In the genomic region with DNA sequence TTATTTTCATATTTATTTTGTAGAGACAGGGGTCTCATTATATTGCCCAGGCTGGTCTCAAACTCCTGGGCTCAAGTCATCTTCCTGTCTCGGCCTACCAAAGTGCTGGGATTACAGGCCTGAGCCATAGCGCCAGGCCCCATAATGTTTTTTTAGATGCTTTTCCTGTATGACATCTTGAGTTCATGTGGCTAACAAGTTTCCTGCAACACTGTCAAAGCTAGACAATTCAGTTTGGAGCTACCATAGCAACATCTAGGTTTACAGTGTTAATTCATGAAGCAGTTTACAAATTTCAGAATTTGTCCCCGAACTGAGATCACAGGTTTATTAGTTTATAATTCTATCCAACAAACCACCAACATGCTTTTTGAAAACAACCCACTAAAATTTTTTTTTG, we compare ENCODE assay signal across 22 cellular contexts. TPM values are rescaled to one million over a fixed set of nuclear protein-coding genes. Genes with fewer than 3 reads are reported as not detected.
"Had no signal": no experiment of that assay in that cellular context is flagged by ENCODE, and none has a peak within 500 bp of the region (broad histone marks: within the 10 kb centered on the region; RNA-seq: fewer than 3 reads in every experiment).

No MANE protein-coding gene starts in this region.

- H3K9me3 ChIP-seq: esophagus muscularis mucosa, prostate gland, right atrium auricular region, tibial nerve, vagina had no signal

- DNase-seq: activated CD4-positive, alpha-beta T cell treated with anti-CD3 and anti-CD28 coated beads, Interleukin-2, amount 10 ng/mL, durations not matched to agents 24 days and 14 days; activated CD8-positive, alpha-beta T cell treated with anti-CD3 and anti-CD28 coated beads, Interleukin-2, amount 10 ng/mL, durations not matched to agents 7 days and 5 days; activated naive CD4-positive, alpha-beta T cell treated with anti-CD3 and anti-CD28 coated beads, Interleukin-2, amount 10 ng/mL, durations not matched to agents 7 days and 5 days; activated naive CD8-positive, alpha-beta T cell treated with anti-CD3 and anti-CD28 coated beads, Interleukin-2, amount 50 U/mL, for 24 hours; activated T-cell treated with anti-CD3 and anti-CD28 coated beads, Interleukin-2, amount 50 U/mL, for 24 hours; anterior cingulate cortex; central memory CD4-positive, alpha-beta T cell; naive thymus-derived CD4-positive, alpha-beta T cell; stimulated activated CD4-positive, alpha-beta T cell treated with anti-CD3 and anti-CD28 coated beads, Interleukin-2, amount 100 ng/mL, for 24 hours; stimulated activated naive CD8-positive, alpha-beta T cell treated with anti-CD3 and anti-CD28 coated beads, Interleukin-15, Interleukin-2, amounts not matched to agents 100 U/mL and 50 U/mL, for 24 hours; substantia nigra; T-helper 1 cell; T-helper 9 cell had no signal

- H3K36me3 Mint-ChIP-seq: activated naive CD4-positive, alpha-beta T cell treated with anti-CD3 and anti-CD28 coated beads, Interleukin-2, amount 10 ng/mL, durations not matched to agents 7 days and 5 days; naive thymus-derived CD4-positive, alpha-beta T cell had no signal

- H3K27me3 Mint-ChIP-seq: activated CD4-positive, alpha-beta T cell treated with anti-CD3 and anti-CD28 coated beads, Interleukin-2, amount 10 ng/mL, durations not matched to agents 24 days and 14 days; activated naive CD4-positive, alpha-beta T cell treated with anti-CD3 and anti-CD28 coated beads, Interleukin-2, amount 10 ng/mL, durations not matched to agents 7 days and 5 days; activated naive CD8-positive, alpha-beta T cell treated with anti-CD3 and anti-CD28 coated beads, Interleukin-2, amount 50 U/mL, for 24 hours; naive thymus-derived CD4-positive, alpha-beta T cell had no signal

- H3K27ac Mint-ChIP-seq: activated CD4-positive, alpha-beta T cell treated with anti-CD3 and anti-CD28 coated beads, Interleukin-2, amount 10 ng/mL, durations not matched to agents 24 days and 14 days; activated CD8-positive, alpha-beta T cell treated with anti-CD3 and anti-CD28 coated beads, Interleukin-2, amount 10 ng/mL, durations not matched to agents 7 days and 5 days; activated naive CD4-positive, alpha-beta T cell treated with anti-CD3 and anti-CD28 coated beads, Interleukin-2, amount 10 ng/mL, durations not matched to agents 7 days and 5 days; activated naive CD8-positive, alpha-beta T cell treated with anti-CD3 and anti-CD28 coated beads, Interleukin-2, amount 50 U/mL, for 24 hours; activated T-cell treated with anti-CD3 and anti-CD28 coated beads, Interleukin-2, amount 50 U/mL, for 24 hours; activated T-helper 2 cell treated with anti-CD3 and anti-CD28 coated beads, Interferon-gamma antibody, Interleukin-2, Interleukin-4, amounts not matched to agents 10 μg/mL and 5 μg/mL and 100 μg/mL, durations not matched to agents 14 hours and 24 hours and 36 hours; naive thymus-derived CD4-positive, alpha-beta T cell had no signal

- H3K36me3 ChIP-seq: brain microvascular endothelial cell, esophagus muscularis mucosa, prostate gland, right atrium auricular region, tibial nerve, vagina had no signal

- H3K27me3 ChIP-seq: brain microvascular endothelial cell, right atrium auricular region, tibial nerve, vagina had no signal

- H3K4me1 ChIP-seq: esophagus muscularis mucosa, prostate gland, right atrium auricular region, tibial nerve, vagina had no signal

- H3K27ac ChIP-seq: brain microvascular endothelial cell, esophagus muscularis mucosa, prostate gland, right atrium auricular region, tibial nerve, vagina had no signal

- H3K4me1 Mint-ChIP-seq: activated CD4-positive, alpha-beta T cell treated with anti-CD3 and anti-CD28 coated beads, Interleukin-2, amount 10 ng/mL, durations not matched to agents 24 days and 14 days; activated naive CD4-positive, alpha-beta T cell treated with anti-CD3 and anti-CD28 coated beads, Interleukin-2, amount 10 ng/mL, durations not matched to agents 7 days and 5 days; activated naive CD8-positive, alpha-beta T cell treated with anti-CD3 and anti-CD28 coated beads, Interleukin-2, amount 50 U/mL, for 24 hours; naive thymus-derived CD4-positive, alpha-beta T cell had no signal

- H3K9me3 Mint-ChIP-seq: activated CD4-positive, alpha-beta T cell treated with anti-CD3 and anti-CD28 coated beads, Interleukin-2, amount 10 ng/mL, durations not matched to agents 24 days and 14 days; activated naive CD8-positive, alpha-beta T cell treated with anti-CD3 and anti-CD28 coated beads, Interleukin-2, amount 50 U/mL, for 24 hours; activated T-cell treated with anti-CD3 and anti-CD28 coated beads, Interleukin-2, amount 50 U/mL, for 24 hours; activated T-helper 2 cell treated with anti-CD3 and anti-CD28 coated beads, Interferon-gamma antibody, Interleukin-2, Interleukin-4, amounts not matched to agents 10 μg/mL and 5 μg/mL and 100 μg/mL, durations not matched to agents 14 hours and 24 hours and 36 hours had no signal

- ATAC-seq: activated CD8-positive, alpha-beta T cell treated with anti-CD3 and anti-CD28 coated beads, Interleukin-2, amount 10 ng/mL, durations not matched to agents 7 days and 5 days; activated naive CD8-positive, alpha-beta T cell treated with anti-CD3 and anti-CD28 coated beads, Interleukin-2, amount 50 U/mL, for 24 hours; naive thymus-derived CD4-positive, alpha-beta T cell; stimulated activated naive CD8-positive, alpha-beta T cell treated with anti-CD3 and anti-CD28 coated beads, Interleukin-15, Interleukin-2, amounts not matched to agents 100 U/mL and 50 U/mL, for 24 hours had no signal

- H3K4me3 Mint-ChIP-seq: activated CD4-positive, alpha-beta T cell treated with anti-CD3 and anti-CD28 coated beads, Interleukin-2, amount 10 ng/mL, durations not matched to agents 24 days and 14 days; activated CD8-positive, alpha-beta T cell treated with anti-CD3 and anti-CD28 coated beads, Interleukin-2, amount 10 ng/mL, durations not matched to agents 7 days and 5 days; activated naive CD4-positive, alpha-beta T cell treated with anti-CD3 and anti-CD28 coated beads, Interleukin-2, amount 10 ng/mL, durations not matched to agents 7 days and 5 days; activated naive CD8-positive, alpha-beta T cell treated with anti-CD3 and anti-CD28 coated beads, Interleukin-2, amount 50 U/mL, for 24 hours; activated T-cell treated with anti-CD3 and anti-CD28 coated beads, Interleukin-2, amount 50 U/mL, for 24 hours; naive thymus-derived CD4-positive, alpha-beta T cell had no signal

- H3K4me3 ChIP-seq: esophagus muscularis mucosa, lung, prostate gland, right atrium auricular region, tibial nerve, vagina had no signal

RNA-seq across cellular contexts. Expression of gene IL13RA2, which starts 6.4 kb away (rescaled TPM):
- total RNA-seq: activated CD4-positive, alpha-beta T cell treated with anti-CD3 and anti-CD28 coated beads, Interleukin-2, amount 10 ng/mL, durations not matched to agents 24 days and 14 days; activated CD8-positive, alpha-beta T cell treated with anti-CD3 and anti-CD28 coated beads, Interleukin-2, amount 10 ng/mL, durations not matched to agents 7 days and 5 days; activated T-helper 2 cell treated with anti-CD3 and anti-CD28 coated beads, Interferon-gamma antibody, Interleukin-2, Interleukin-4, amounts not matched to agents 10 μg/mL and 5 μg/mL and 100 μg/mL, durations not matched to agents 14 hours and 24 hours and 36 hours; naive thymus-derived CD4-positive, alpha-beta T cell; osteocyte had no signal
- polyA plus RNA-seq: naive thymus-derived CD4-positive, alpha-beta T cell had no signal
